16 cellular contexts compared by ENCODE assay signal in genomic region chr17:27778193-27778592, GRCh38. TPM values are rescaled to one million over a fixed set of nuclear protein-coding genes. Genes with fewer than 3 reads are reported as not detected.
DNase-seq lines count a peak whose midpoint lies in the region; ATAC-seq, FAIRE-seq and TF ChIP-seq lines count a peak whose summit lies in the region.
"Had no signal": no experiment of that assay in that cellular context is flagged by ENCODE, and none has a peak within 500 bp of the region (broad histone marks: within the 10 kb centered on the region; RNA-seq: fewer than 3 reads in every experiment).

No MANE protein-coding gene starts in this region.

- H3K9me1 ChIP-seq in keratinocyte (ENCODE audit: control insufficient read depth, extremely low read depth, insufficient read depth, low read length) = no peaks in the 10 kb centered on the region

- ATAC-seq in HG02610 (IDR thresholded peaks at IDR 0.05; ENCODE audit: unreplicated experiment) = no peak
- ATAC-seq: HCT116 had no signal

- dilution Hi-C loops in keratinocyte (cut with MboI; ENCODE audit: extremely low pct_ligation_motif_present, low sequenced_read_pairs) = no loop called here

- in situ Hi-C loops in astrocyte of the cerebellum (cut with HindIII; ENCODE audit: low sequenced_read_pairs) = no loop called here

- H4K20me1 ChIP-seq in keratinocyte (ENCODE audit: control insufficient read depth, extremely low read depth, insufficient read depth, low read length) = no peaks in the 10 kb centered on the region

- DNase-seq in AG20443 (ENCODE audit: low spot score) (peak; percentile 64), HT1080 (ENCODE audit: low read depth) (peak; percentile 74), astrocyte of the cerebellum (ENCODE audit: low read depth) (peak; percentile 56), keratinocyte (ENCODE audit: low read depth, low spot score) (peak; percentile 13), inferior parietal cortex (ENCODE audit: extremely low spot score) (no peak), NCI-H2081 (lab: John Stamatoyannopoulos, UW) (no peak), NCI-H82 treated with DMSO at 0.1 percent for 48 hours (lab: John Stamatoyannopoulos, UW; ENCODE audit: unreplicated experiment) (no peak)
- DNase-seq: activated naive CD4-positive, alpha-beta T cell treated with Interleukin-2 at 50 U/mL for 16 hours; NCI-H1436 treated with DMSO at 0.1 percent for 48 hours; NCI-H82; SHP77 treated with DMSO at 0.1 percent for 48 hours; stimulated activated CD4-positive, alpha-beta T cell treated with anti-CD3 and anti-CD28 coated beads, Interleukin-1b, Interleukin-23, amount 100 ng/mL, for 48 hours had no signal

- H3K4me2 ChIP-seq in keratinocyte (ENCODE audit: control insufficient read depth, extremely low read depth, insufficient read depth, low read depth, low read length) = peak overlapping the region; percentile 49

- no peak for TF ChIP-seq CTCF in astrocyte of the cerebellum (IDR thresholded peaks at IDR 0.05; ENCODE audit: low read depth, low read length, missing control alignments)
- no peak for TF ChIP-seq CTCF in keratinocyte (optimal IDR thresholded peaks at IDR 0.05 in 1 of 3, IDR thresholded peaks at IDR 0.05 in 1 of 3, conservative IDR thresholded peaks at IDR 0.05 in 1 of 3; ENCODE audit: extremely low read depth in 1 of 3, insufficient read depth in 2 of 3, low read length in 3 of 3)

- H3K27ac ChIP-seq in keratinocyte (ENCODE audit: control insufficient read depth, insufficient read depth, low read length) = no peak overlapping the region

- no peaks in the 10 kb centered on the region for H3K36me3 ChIP-seq in keratinocyte (ENCODE audit: control insufficient read depth in 2 of 2, extremely low read depth in 1 of 2, insufficient read depth in 2 of 2, low read length in 2 of 2)

- H3K79me2 ChIP-seq in keratinocyte (ENCODE audit: control insufficient read depth, insufficient read depth, low read length) = no peaks in the 10 kb centered on the region

- FAIRE-seq in keratinocyte (lab: Jason Lieb, UNC) = peak; percentile 81
- FAIRE-seq: colon had no signal

- no peak overlapping the region for H3K9ac ChIP-seq in keratinocyte (ENCODE audit: control insufficient read depth, extremely low read depth, insufficient read depth, low read length)

- H3K4me3 ChIP-seq in astrocyte of the cerebellum (ENCODE audit: low read depth, low read length) = no peak overlapping the region
- no peak overlapping the region for H3K4me3 ChIP-seq in keratinocyte (ENCODE audit: control insufficient read depth in 2 of 3, extremely low read depth in 1 of 3, insufficient read depth in 2 of 3, low read depth in 1 of 3, low read length in 3 of 3)

- peaks cover 23% of the 10 kb centered on the region for H3K4me1 ChIP-seq in keratinocyte (ENCODE audit: control insufficient read depth, extremely low read depth, insufficient read depth, low read length)

- H3K27me3 ChIP-seq in keratinocyte (ENCODE audit: control insufficient read depth, extremely low read depth, insufficient read depth, low read length) = peaks cover 18% of the 10 kb centered on the region

- H3K9me3 ChIP-seq in keratinocyte (ENCODE audit: control insufficient read depth, low read depth, low read length) = no peaks in the 10 kb centered on the region

- no peak overlapping the region for H2AFZ ChIP-seq in keratinocyte (ENCODE audit: control insufficient read depth, low read length)

RNA-seq across cellular contexts. Expression of gene NOS2, which starts 22.1 kb away (rescaled TPM):
- total RNA-seq in HT1080 (2014; rRNA removed; shearing (Covaris generic)) = 0.06 TPM in 1 of 2 replicates, not detected in the other
- polyA plus RNA-seq in HT1080 (2015; cell fraction: cytosol; rRNA removed) = not detected in 2 replicates
- polyA plus RNA-seq in HT1080 (2015; cell fraction: nucleus; rRNA removed) = not detected in 2 replicates
- polyA plus RNA-seq in keratinocyte = not detected in 3 replicates
- polyA plus RNA-seq in keratinocyte (2011; ENCODE audit: low read depth) = not detected
- not detected in 2 replicates for polyA plus RNA-seq in keratinocyte (2011; cell fraction: cytosol; rRNA removed)
- polyA plus RNA-seq in keratinocyte (2011; cell fraction: nucleus; rRNA removed) = not detected in 2 replicates
- not detected in 2 replicates for polyA plus RNA-seq in keratinocyte (2012; ENCODE audit: low replicate concordance)
- polyA minus RNA-seq in keratinocyte = not detected in 3 replicates
- not detected for polyA minus RNA-seq in keratinocyte (2011; cell fraction: cytosol; rRNA and poly(A)+ RNA removed)
- not detected in 2 replicates for polyA minus RNA-seq in keratinocyte (2011; cell fraction: nucleus; rRNA and poly(A)+ RNA removed)
- total RNA-seq: fibroblast of villous mesenchyme had no signal

Comparison
In these comparisons a context has a peak if more than half of its experiments do, and no peak if none do; other contexts are left out.
1. DNase-seq: peak in AG20443 (single experiment), HT1080 (single experiment), astrocyte of the cerebellum (single experiment) and keratinocyte (single experiment); none in inferior parietal cortex (single experiment), NCI-H2081 (0 of 2) and NCI-H82 treated with DMSO at 0.1 percent for 48 hours (single experiment).